Comparison of ENCODE assay signal across 1 cellular context in the genomic region with DNA sequence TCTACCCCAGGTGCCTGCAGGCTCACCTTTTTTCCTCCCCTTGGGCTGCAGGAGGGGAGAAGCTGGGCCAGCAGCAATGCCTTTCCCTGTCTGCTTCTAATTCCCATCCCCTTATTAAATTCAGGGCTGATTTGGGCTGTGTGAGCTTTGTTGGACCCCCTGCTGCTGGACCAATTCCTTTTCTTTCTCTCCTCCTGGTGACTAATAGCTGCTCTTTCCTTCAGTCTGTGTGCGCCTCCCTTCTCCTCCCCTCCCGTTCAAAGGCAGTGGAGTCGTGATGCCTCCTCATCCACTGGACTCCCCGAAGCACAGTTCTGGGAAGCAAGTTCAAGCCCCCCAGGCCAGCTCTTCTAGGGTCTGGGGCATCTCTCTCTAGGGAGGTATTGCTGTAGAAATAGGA.
TF ChIP-seq lines count a peak whose summit lies in the region.

No MANE protein-coding gene starts in this region.

TF ChIP-seq in GM23338, 12 proteins besides CTCF, POLR2A, EP300 and RAD21 (continued from another document):
- TF ChIP-seq, protein P1, sequence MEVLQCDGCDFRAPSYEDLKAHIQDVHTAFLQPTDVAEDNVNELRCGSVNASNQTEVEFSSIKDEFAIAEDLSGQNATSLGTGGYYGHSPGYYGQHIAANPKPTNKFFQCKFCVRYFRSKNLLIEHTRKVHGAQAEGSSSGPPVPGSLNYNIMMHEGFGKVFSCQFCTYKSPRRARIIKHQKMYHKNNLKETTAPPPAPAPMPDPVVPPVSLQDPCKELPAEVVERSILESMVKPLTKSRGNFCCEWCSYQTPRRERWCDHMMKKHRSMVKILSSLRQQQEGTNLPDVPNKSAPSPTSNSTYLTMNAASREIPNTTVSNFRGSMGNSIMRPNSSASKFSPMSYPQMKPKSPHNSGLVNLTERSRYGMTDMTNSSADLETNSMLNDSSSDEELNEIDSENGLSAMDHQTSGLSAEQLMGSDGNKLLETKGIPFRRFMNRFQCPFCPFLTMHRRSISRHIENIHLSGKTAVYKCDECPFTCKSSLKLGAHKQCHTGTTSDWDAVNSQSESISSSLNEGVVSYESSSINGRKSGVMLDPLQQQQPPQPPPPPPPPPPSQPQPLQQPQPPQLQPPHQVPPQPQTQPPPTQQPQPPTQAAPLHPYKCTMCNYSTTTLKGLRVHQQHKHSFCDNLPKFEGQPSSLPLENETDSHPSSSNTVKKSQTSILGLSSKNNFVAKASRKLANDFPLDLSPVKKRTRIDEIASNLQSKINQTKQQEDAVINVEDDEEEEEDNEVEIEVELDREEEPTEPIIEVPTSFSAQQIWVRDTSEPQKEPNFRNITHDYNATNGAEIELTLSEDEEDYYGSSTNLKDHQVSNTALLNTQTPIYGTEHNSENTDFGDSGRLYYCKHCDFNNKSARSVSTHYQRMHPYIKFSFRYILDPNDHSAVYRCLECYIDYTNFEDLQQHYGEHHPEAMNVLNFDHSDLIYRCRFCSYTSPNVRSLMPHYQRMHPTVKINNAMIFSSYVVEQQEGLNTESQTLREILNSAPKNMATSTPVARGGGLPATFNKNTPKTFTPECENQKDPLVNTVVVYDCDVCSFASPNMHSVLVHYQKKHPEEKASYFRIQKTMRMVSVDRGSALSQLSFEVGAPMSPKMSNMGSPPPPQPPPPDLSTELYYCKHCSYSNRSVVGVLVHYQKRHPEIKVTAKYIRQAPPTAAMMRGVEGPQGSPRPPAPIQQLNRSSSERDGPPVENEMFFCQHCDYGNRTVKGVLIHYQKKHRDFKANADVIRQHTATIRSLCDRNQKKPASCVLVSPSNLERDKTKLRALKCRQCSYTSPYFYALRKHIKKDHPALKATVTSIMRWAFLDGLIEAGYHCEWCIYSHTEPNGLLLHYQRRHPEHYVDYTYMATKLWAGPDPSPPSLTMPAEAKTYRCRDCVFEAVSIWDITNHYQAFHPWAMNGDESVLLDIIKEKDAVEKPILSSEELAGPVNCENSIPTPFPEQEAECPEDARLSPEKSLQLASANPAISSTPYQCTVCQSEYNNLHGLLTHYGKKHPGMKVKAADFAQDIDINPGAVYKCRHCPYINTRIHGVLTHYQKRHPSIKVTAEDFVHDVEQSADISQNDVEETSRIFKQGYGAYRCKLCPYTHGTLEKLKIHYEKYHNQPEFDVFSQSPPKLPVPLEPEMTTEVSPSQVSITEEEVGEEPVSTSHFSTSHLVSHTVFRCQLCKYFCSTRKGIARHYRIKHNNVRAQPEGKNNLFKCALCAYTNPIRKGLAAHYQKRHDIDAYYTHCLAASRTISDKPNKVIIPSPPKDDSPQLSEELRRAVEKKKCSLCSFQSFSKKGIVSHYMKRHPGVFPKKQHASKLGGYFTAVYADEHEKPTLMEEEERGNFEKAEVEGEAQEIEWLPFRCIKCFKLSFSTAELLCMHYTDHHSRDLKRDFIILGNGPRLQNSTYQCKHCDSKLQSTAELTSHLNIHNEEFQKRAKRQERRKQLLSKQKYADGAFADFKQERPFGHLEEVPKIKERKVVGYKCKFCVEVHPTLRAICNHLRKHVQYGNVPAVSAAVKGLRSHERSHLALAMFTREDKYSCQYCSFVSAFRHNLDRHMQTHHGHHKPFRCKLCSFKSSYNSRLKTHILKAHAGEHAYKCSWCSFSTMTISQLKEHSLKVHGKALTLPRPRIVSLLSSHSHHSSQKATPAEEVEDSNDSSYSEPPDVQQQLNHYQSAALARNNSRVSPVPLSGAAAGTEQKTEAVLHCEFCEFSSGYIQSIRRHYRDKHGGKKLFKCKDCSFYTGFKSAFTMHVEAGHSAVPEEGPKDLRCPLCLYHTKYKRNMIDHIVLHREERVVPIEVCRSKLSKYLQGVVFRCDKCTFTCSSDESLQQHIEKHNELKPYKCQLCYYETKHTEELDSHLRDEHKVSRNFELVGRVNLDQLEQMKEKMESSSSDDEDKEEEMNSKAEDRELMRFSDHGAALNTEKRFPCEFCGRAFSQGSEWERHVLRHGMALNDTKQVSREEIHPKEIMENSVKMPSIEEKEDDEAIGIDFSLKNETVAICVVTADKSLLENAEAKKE (CRISPR knock-in tag; IDR thresholded peaks at IDR 0.05), result no peak
- TF ChIP-seq EZH2 (IDR thresholded peaks at IDR 0.05; ENCODE audit: low read depth, unreplicated experiment) (no peak), POLR2AphosphoS5 (IDR thresholded peaks at IDR 0.05; ENCODE audit: low read depth) (no peak), STAT1 (IDR thresholded peaks at IDR 0.05; ENCODE audit: unreplicated experiment) (no peak), ZNF331 (CRISPR knock-in tag; IDR thresholded peaks at IDR 0.05; ENCODE audit: low read depth) (no peak), NANOG (IDR thresholded peaks at IDR 0.05; ENCODE audit: borderline replicate concordance) (no peak), ZNF114 (CRISPR knock-in tag; IDR thresholded peaks at IDR 0.05) (no peak), CREB1 (CRISPR knock-in tag; IDR thresholded peaks at IDR 0.05; ENCODE audit: low read depth) (no peak), EZH2phosphoT487 (IDR thresholded peaks at IDR 0.05; ENCODE audit: unreplicated experiment) (no peak)
- TF ChIP-seq, protein P2, sequence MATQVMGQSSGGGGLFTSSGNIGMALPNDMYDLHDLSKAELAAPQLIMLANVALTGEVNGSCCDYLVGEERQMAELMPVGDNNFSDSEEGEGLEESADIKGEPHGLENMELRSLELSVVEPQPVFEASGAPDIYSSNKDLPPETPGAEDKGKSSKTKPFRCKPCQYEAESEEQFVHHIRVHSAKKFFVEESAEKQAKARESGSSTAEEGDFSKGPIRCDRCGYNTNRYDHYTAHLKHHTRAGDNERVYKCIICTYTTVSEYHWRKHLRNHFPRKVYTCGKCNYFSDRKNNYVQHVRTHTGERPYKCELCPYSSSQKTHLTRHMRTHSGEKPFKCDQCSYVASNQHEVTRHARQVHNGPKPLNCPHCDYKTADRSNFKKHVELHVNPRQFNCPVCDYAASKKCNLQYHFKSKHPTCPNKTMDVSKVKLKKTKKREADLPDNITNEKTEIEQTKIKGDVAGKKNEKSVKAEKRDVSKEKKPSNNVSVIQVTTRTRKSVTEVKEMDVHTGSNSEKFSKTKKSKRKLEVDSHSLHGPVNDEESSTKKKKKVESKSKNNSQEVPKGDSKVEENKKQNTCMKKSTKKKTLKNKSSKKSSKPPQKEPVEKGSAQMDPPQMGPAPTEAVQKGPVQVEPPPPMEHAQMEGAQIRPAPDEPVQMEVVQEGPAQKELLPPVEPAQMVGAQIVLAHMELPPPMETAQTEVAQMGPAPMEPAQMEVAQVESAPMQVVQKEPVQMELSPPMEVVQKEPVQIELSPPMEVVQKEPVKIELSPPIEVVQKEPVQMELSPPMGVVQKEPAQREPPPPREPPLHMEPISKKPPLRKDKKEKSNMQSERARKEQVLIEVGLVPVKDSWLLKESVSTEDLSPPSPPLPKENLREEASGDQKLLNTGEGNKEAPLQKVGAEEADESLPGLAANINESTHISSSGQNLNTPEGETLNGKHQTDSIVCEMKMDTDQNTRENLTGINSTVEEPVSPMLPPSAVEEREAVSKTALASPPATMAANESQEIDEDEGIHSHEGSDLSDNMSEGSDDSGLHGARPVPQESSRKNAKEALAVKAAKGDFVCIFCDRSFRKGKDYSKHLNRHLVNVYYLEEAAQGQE (IDR thresholded peaks at IDR 0.05; ENCODE audit: unreplicated experiment), result no peak
- TF ChIP-seq, protein P3, sequence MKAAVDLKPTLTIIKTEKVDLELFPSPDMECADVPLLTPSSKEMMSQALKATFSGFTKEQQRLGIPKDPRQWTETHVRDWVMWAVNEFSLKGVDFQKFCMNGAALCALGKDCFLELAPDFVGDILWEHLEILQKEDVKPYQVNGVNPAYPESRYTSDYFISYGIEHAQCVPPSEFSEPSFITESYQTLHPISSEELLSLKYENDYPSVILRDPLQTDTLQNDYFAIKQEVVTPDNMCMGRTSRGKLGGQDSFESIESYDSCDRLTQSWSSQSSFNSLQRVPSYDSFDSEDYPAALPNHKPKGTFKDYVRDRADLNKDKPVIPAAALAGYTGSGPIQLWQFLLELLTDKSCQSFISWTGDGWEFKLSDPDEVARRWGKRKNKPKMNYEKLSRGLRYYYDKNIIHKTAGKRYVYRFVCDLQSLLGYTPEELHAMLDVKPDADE (IDR thresholded peaks at IDR 0.05), result no peak
